Comparison of ENCODE assay signal across 24 cellular contexts in genomic region chr9:107068581-107068980, GRCh38.
"Had no signal": no experiment of that assay in that cellular context is flagged by ENCODE, and none has a peak within 500 bp of the region (broad histone marks: within the 10 kb centered on the region; RNA-seq: fewer than 3 reads in every experiment).

No MANE protein-coding gene starts in this region.

- H3K36me3 ChIP-seq: ascending aorta, breast epithelium, gastroesophageal sphincter, heart left ventricle, left ventricle myocardium inferior, neural progenitor cell, thyroid gland, WERI-Rb-1 had no signal

- H3K9me3 ChIP-seq: ascending aorta, breast epithelium, gastroesophageal sphincter, heart left ventricle, left ventricle myocardium inferior, thyroid gland had no signal

- DNase-seq: activated CD4-positive, alpha-beta T cell treated with anti-CD3 and anti-CD28 coated beads for 1 hour; activated CD8-positive, alpha-beta memory T cell treated with anti-CD3 and anti-CD28 coated beads for 24 hours; activated CD8-positive, alpha-beta memory T cell treated with anti-CD3 and anti-CD28 coated beads, Interleukin-2, amount 50 U/mL, for 48 hours; activated effector memory CD4-positive, alpha-beta T cell treated with anti-CD3 and anti-CD28 coated beads, Interleukin-2, amount 50 U/mL, for 16 hours; activated naive CD4-positive, alpha-beta T cell treated with anti-CD3 and anti-CD28 coated beads, Interleukin-2, amount 50 U/mL, for 16 hours; activated T-cell treated with anti-CD3 and anti-CD28 coated beads, Interleukin-2, amount 50 U/mL, for 48 hours; effector CD8-positive, alpha-beta T cell; heart left ventricle; left ventricle myocardium inferior; mammary epithelial cell; midbrain; naive thymus-derived CD4-positive, alpha-beta T cell; stimulated activated CD4-positive, alpha-beta T cell treated with anti-CD3 and anti-CD28 coated beads, Interleukin-4, amount 100 ng/mL, for 4 hours; stimulated activated naive B cell treated with anti-CD40 and anti-IgM and Interleukin-4, amounts not matched to agents 10 μg/mL and 1 μg/mL and 100 μg/mL, for 72 hours; T-helper 17 cell; thyroid gland; WERI-Rb-1 had no signal

- H3K27me3 ChIP-seq: ascending aorta, breast epithelium, gastroesophageal sphincter, heart left ventricle, neural progenitor cell, thyroid gland had no signal

- FAIRE-seq: urothelium cell line had no signal

- ATAC-seq: esophagus mucosa; gastroesophageal sphincter; heart left ventricle; naive thymus-derived CD4-positive, alpha-beta T cell; sciatic nerve; stimulated activated naive B cell treated with anti-CD40 and anti-IgM and Interleukin-4, amounts not matched to agents 10 μg/mL and 1 μg/mL and 100 μg/mL, for 72 hours; T-helper 17 cell had no signal

- H3K27ac ChIP-seq: ascending aorta, breast epithelium, gastroesophageal sphincter, heart left ventricle, left ventricle myocardium inferior, neural progenitor cell, thyroid gland, WERI-Rb-1 had no signal

- H3K4me1 ChIP-seq: ascending aorta, breast epithelium, gastroesophageal sphincter, heart left ventricle, left ventricle myocardium inferior, thyroid gland had no signal

- H3K4me3 ChIP-seq: ascending aorta, breast epithelium, gastroesophageal sphincter, heart left ventricle, left ventricle myocardium inferior, neural progenitor cell, thyroid gland had no signal
